Comparison of ENCODE assay signal across 19 cellular contexts in genomic region chr17:64124609-64125008, GRCh38.
"Had no signal": no experiment of that assay in that cellular context is flagged by ENCODE, and none has a peak within 500 bp of the region (broad histone marks: within the 10 kb centered on the region; RNA-seq: fewer than 3 reads in every experiment).

No MANE protein-coding gene starts in this region.

- H3K36me3 ChIP-seq: neutrophil, right lobe of liver, tibial nerve, upper lobe of right lung, vagina had no signal

- H3K27me3 Mint-ChIP-seq: naive thymus-derived CD4-positive, alpha-beta T cell; stimulated activated naive B cell treated with anti-CD40 and anti-IgM and Interleukin-4, amounts not matched to agents 10 μg/mL and 1 μg/mL and 100 μg/mL, for 72 hours; stimulated activated naive CD8-positive, alpha-beta T cell treated with anti-CD3 and anti-CD28 coated beads, Interleukin-15, amount 100 ng/mL, for 72 hours had no signal

- H3K27ac Mint-ChIP-seq: stimulated activated naive B cell treated with anti-CD40 and anti-IgM and Interleukin-4, amounts not matched to agents 10 μg/mL and 1 μg/mL and 100 μg/mL, for 72 hours; stimulated activated naive CD8-positive, alpha-beta T cell treated with anti-CD3 and anti-CD28 coated beads, Interleukin-15, amount 100 ng/mL, for 72 hours had no signal

- DNase-seq: effector CD4-positive, alpha-beta T cell; foreskin melanocyte; heart left ventricle; hippocampal formation; left colon; left ventricle myocardium superior; naive thymus-derived CD4-positive, alpha-beta T cell; psoas muscle; retina; right lobe of liver; stimulated activated CD4-positive, alpha-beta T cell treated with anti-CD3 and anti-CD28 coated beads, Interleukin-4, amount 100 ng/mL, for 1 hour; stimulated activated naive B cell treated with anti-CD40 and anti-IgM and Interleukin-4, amounts not matched to agents 10 μg/mL and 1 μg/mL and 100 μg/mL, for 72 hours; stimulated activated naive CD8-positive, alpha-beta T cell treated with anti-CD3 and anti-CD28 coated beads, Interleukin-15, amount 100 ng/mL, for 72 hours; testis; upper lobe of right lung had no signal

- H3K27me3 ChIP-seq: heart left ventricle, neutrophil, right lobe of liver, testis, tibial nerve, upper lobe of right lung, vagina had no signal

- H3K9me3 Mint-ChIP-seq: stimulated activated naive B cell treated with anti-CD40 and anti-IgM and Interleukin-4, amounts not matched to agents 10 μg/mL and 1 μg/mL and 100 μg/mL, for 72 hours; stimulated activated naive CD8-positive, alpha-beta T cell treated with anti-CD3 and anti-CD28 coated beads, Interleukin-15, amount 100 ng/mL, for 72 hours had no signal

- ATAC-seq: heart left ventricle; left colon; left ventricle myocardium superior; naive thymus-derived CD4-positive, alpha-beta T cell; psoas muscle; right lobe of liver; stimulated activated naive B cell treated with anti-CD40 and anti-IgM and Interleukin-4, amounts not matched to agents 10 μg/mL and 1 μg/mL and 100 μg/mL, for 72 hours; stimulated activated naive CD8-positive, alpha-beta T cell treated with anti-CD3 and anti-CD28 coated beads, Interleukin-15, amount 100 ng/mL, for 72 hours; upper lobe of right lung had no signal

- H3K27ac ChIP-seq: heart left ventricle, neutrophil, psoas muscle, right lobe of liver, testis, tibial nerve, upper lobe of right lung, vagina had no signal

- H3K9me3 ChIP-seq: heart left ventricle, neutrophil, psoas muscle, right lobe of liver, testis, tibial nerve, upper lobe of right lung, vagina had no signal

- H3K4me3 Mint-ChIP-seq: stimulated activated naive B cell treated with anti-CD40 and anti-IgM and Interleukin-4, amounts not matched to agents 10 μg/mL and 1 μg/mL and 100 μg/mL, for 72 hours; stimulated activated naive CD8-positive, alpha-beta T cell treated with anti-CD3 and anti-CD28 coated beads, Interleukin-15, amount 100 ng/mL, for 72 hours had no signal

- H3K4me3 ChIP-seq: heart left ventricle, lung, psoas muscle, right lobe of liver, testis, tibial nerve, upper lobe of right lung, vagina had no signal
